15 cellular contexts compared by ENCODE assay signal in genomic region chrX:131626681-131627296, GRCh38.
DNase-seq lines count a peak whose midpoint lies in the region; ATAC-seq, FAIRE-seq and TF ChIP-seq lines count a peak whose summit lies in the region.
"Had no signal": no experiment of that assay in that cellular context is flagged by ENCODE, and none has a peak within 500 bp of the region (broad histone marks: within the 10 kb centered on the region; RNA-seq: fewer than 3 reads in every experiment).

No MANE protein-coding gene starts in this region.

- H2AFZ ChIP-seq in H9 (ENCODE audit: low read length), result no peak overlapping the region
- no peak overlapping the region for H2AFZ ChIP-seq in hepatocyte

- H3K4me1 ChIP-seq in A549, result no peaks in the 10 kb centered on the region
- no peaks in the 10 kb centered on the region for H3K4me1 ChIP-seq in H9 (ENCODE audit: insufficient read depth, low read length)
- H3K4me1 ChIP-seq in hepatocyte (ENCODE audit: insufficient read depth), result no peaks in the 10 kb centered on the region
- no peaks in the 10 kb centered on the region for H3K4me1 ChIP-seq in body of pancreas
- H3K4me1 ChIP-seq: SJCRH30 had no signal

- H2BK12ac ChIP-seq in H9 (ENCODE audit: insufficient read length, low read depth, low read length), result no peak overlapping the region

- no peak overlapping the region for H2BK20ac ChIP-seq in H9 (ENCODE audit: low read depth, low read length, poor library complexity, severe bottlenecking)

- no peaks in the 10 kb centered on the region for H3K9me3 Mint-ChIP-seq in H9
- H3K9me3 Mint-ChIP-seq: stimulated activated effector memory CD8-positive, alpha-beta T cell treated with anti-CD3 and anti-CD28 coated beads, Interleukin-12 subunit alpha, Interleukin-12 subunit beta, amount 100 ng/mL, for 72 hours had no signal

- no peak for TF ChIP-seq EP300 in A549 (IDR thresholded peaks at IDR 0.05)

- H4K8ac ChIP-seq in H9 (replicated peaks; ENCODE audit: insufficient read length, low read depth, low read length), result no peak overlapping the region

- no peak overlapping the region for H3K14ac ChIP-seq in H9 (ENCODE audit: insufficient read depth, low read length)

- no peak overlapping the region for H3K27ac Mint-ChIP-seq in H9
- H3K27ac Mint-ChIP-seq: stimulated activated effector memory CD8-positive, alpha-beta T cell treated with anti-CD3 and anti-CD28 coated beads, Interleukin-12 subunit alpha, Interleukin-12 subunit beta, amount 100 ng/mL, for 72 hours had no signal

- H3K23me2 ChIP-seq in H9 (ENCODE audit: insufficient read length, low read depth, low read length, poor library complexity, severe bottlenecking), result no peaks in the 10 kb centered on the region

- TF ChIP-seq RAD21 in A549 (conservative IDR thresholded peaks at IDR 0.05 in 1 of 2, IDR thresholded peaks at IDR 0.05 in 1 of 2), result peak; percentile 82 to 86

- no peaks in the 10 kb centered on the region for H4K20me1 ChIP-seq in H9 (ENCODE audit: control insufficient read depth, insufficient read depth, insufficient read length)
- no peaks in the 10 kb centered on the region for H4K20me1 ChIP-seq in hepatocyte (ENCODE audit: insufficient read depth, poor library complexity, severe bottlenecking)

- no peak overlapping the region for H3K9ac ChIP-seq in H9 (ENCODE audit: extremely low read depth, insufficient read length, low read length)

- TF ChIP-seq POLR2A in A549 (IDR thresholded peaks at IDR 0.05; ENCODE audit: low read length) (no peak), body of pancreas (IDR thresholded peaks at IDR 0.05) (no peak)

- H4K91ac ChIP-seq in H9 (ENCODE audit: insufficient read length, low read depth, low read length), result no peak overlapping the region

- H3K27ac ChIP-seq in A549, result no peak overlapping the region
- H3K27ac ChIP-seq in H9 (ENCODE audit: insufficient read length, low read depth, low read length), result no peak overlapping the region
- H3K27ac ChIP-seq in hepatocyte, result no peak overlapping the region
- H3K27ac ChIP-seq in body of pancreas, result no peak overlapping the region
- H3K27ac ChIP-seq: SJCRH30 had no signal

- intact Hi-C loops in body of pancreas (cut with DNase I) (no loop called here), posterior vena cava (cut with DNase I) (no loop called here)

- H4K5ac ChIP-seq in H9 (ENCODE audit: insufficient read length, low read depth, low read length), result no peak overlapping the region

- no peaks in the 10 kb centered on the region for H3K27me3 ChIP-seq in H9 (ENCODE audit: insufficient read depth, low read length)
- no peaks in the 10 kb centered on the region for H3K27me3 ChIP-seq in hepatocyte
- no peaks in the 10 kb centered on the region for H3K27me3 ChIP-seq in body of pancreas
- H3K27me3 ChIP-seq: SJCRH30 had no signal

- peaks cover 7% of the 10 kb centered on the region; the same call in 1 of the 2 replicates for H3K27me3 Mint-ChIP-seq in H9 (ENCODE audit: low read depth)

- no peak overlapping the region for H3K4ac ChIP-seq in H9 (ENCODE audit: low read depth, low read length)

- CTCF ChIA-PET in A549 (lab: Yijun Ruan, JAX), result interaction anchor here (0.6 to 3.0 kb wide), 18 partner anchors 9 to 714 kb away, joined by 3 to 20 read pairs (median 4); no protein-coding TSS in a partner anchor

- POLR2A ChIA-PET in A549 (lab: Yijun Ruan, JAX), result no interaction called here

- H3K4me2 ChIP-seq in A549 (no peak overlapping the region), H9 (ENCODE audit: insufficient read depth, insufficient read length, low read length) (no peak overlapping the region), hepatocyte (no peak overlapping the region)

- DNase-seq in A549 (ENCODE audit: low read depth in 1 of 2, low spot score in 1 of 2) (peak; percentile 15 to 48), H9 (no peak), RPMI7951 (ENCODE audit: low read depth) (peak; percentile 28), hepatocyte (ENCODE audit: low spot score) (peak; percentile 15), activated T-cell treated with anti-CD3 and anti-CD28 coated beads for 4 hours (no peak), body of pancreas (no peak), posterior vena cava (ENCODE audit: low spot score) (no peak)
- DNase-seq: activated CD4-positive, alpha-beta T cell treated with anti-CD3 and anti-CD28 coated beads for 4 hours; activated gamma-delta T cell treated with Interleukin-2 at 50 U/mL for 16 hours; left colon; SJCRH30 had no signal

- no peak overlapping the region for H3T11ph ChIP-seq in H9 (ENCODE audit: low read length)

- H3K9me2 ChIP-seq in hepatocyte (replicated peaks; ENCODE audit: insufficient read depth), result no peaks in the 10 kb centered on the region

- H3K79me1 ChIP-seq in H9 (ENCODE audit: insufficient read depth, low read depth, low read length, poor library complexity, severe bottlenecking), result no peaks in the 10 kb centered on the region

- H3K56ac ChIP-seq in H9 (ENCODE audit: insufficient read length, low read depth, low read length), result no peak overlapping the region

- peak; percentile 50 to 70; a peak in 3 of 6 replicates for ATAC-seq in A549
- no peak for ATAC-seq in GM21526 (IDR thresholded peaks at IDR 0.05; ENCODE audit: low FRiP score, unreplicated experiment)
- no peak for ATAC-seq in body of pancreas
- ATAC-seq: left colon; stimulated activated effector memory CD8-positive, alpha-beta T cell treated with anti-CD3 and anti-CD28 coated beads, Interleukin-12 subunit alpha, Interleukin-12 subunit beta, amount 100 ng/mL, for 72 hours had no signal

- no peak overlapping the region for H2BK120ac ChIP-seq in H9 (ENCODE audit: low read depth, low read length, poor library complexity, severe bottlenecking)

- no peak overlapping the region for H3K4me3 Mint-ChIP-seq in H9
- H3K4me3 Mint-ChIP-seq: stimulated activated effector memory CD8-positive, alpha-beta T cell treated with anti-CD3 and anti-CD28 coated beads, Interleukin-12 subunit alpha, Interleukin-12 subunit beta, amount 100 ng/mL, for 72 hours had no signal

- H2BK15ac ChIP-seq in H9 (ENCODE audit: low read depth, low read length), result no peak overlapping the region

- H3K9me3 ChIP-seq in A549 (no peaks in the 10 kb centered on the region; the same call in 2 of the 3 replicates), H9 (ENCODE audit: control insufficient read depth, low read depth, low read length) (no peaks in the 10 kb centered on the region), hepatocyte (ENCODE audit: low read depth) (no peaks in the 10 kb centered on the region), body of pancreas (no peaks in the 10 kb centered on the region)
- H3K9me3 ChIP-seq: SJCRH30 had no signal

- H3K79me2 ChIP-seq in H9 (ENCODE audit: insufficient read depth, low read length), result no peaks in the 10 kb centered on the region
- no peaks in the 10 kb centered on the region for H3K79me2 ChIP-seq in hepatocyte

- H3K36me3 Mint-ChIP-seq in H9 (ENCODE audit: insufficient read depth in 1 of 3, low read depth in 3 of 3), result no peaks in the 10 kb centered on the region
- H3K36me3 Mint-ChIP-seq: stimulated activated effector memory CD8-positive, alpha-beta T cell treated with anti-CD3 and anti-CD28 coated beads, Interleukin-12 subunit alpha, Interleukin-12 subunit beta, amount 100 ng/mL, for 72 hours had no signal

- H3K4me1 Mint-ChIP-seq in H9, result peaks cover 0 to 2% of the 10 kb centered on the region in 2 experiments; a peak in 1 of 4 replicates
- H3K4me1 Mint-ChIP-seq: stimulated activated effector memory CD8-positive, alpha-beta T cell treated with anti-CD3 and anti-CD28 coated beads, Interleukin-12 subunit alpha, Interleukin-12 subunit beta, amount 100 ng/mL, for 72 hours had no signal

- no peak overlapping the region for H2BK5ac ChIP-seq in H9 (ENCODE audit: insufficient read length, low read length)

- no peaks in the 10 kb centered on the region for H3K36me3 ChIP-seq in hepatocyte (replicated peaks; ENCODE audit: insufficient read depth, low read depth)
- H3K36me3 ChIP-seq in body of pancreas (replicated peaks in 1 of 2; ENCODE audit: insufficient read depth in 1 of 2, low read depth in 2 of 2), result no peaks in the 10 kb centered on the region
- H3K36me3 ChIP-seq: SJCRH30 had no signal

- TF ChIP-seq CTCF in A549 (IDR thresholded peaks at IDR 0.05) (peak; percentile 69), H9 (conservative IDR thresholded peaks at IDR 0.05) (peak; percentile 78), hepatocyte (IDR thresholded peaks at IDR 0.05; ENCODE audit: poor library complexity) (peak; percentile 50), body of pancreas (IDR thresholded peaks at IDR 0.05) (peak in 3 of 7 experiments; percentile 11 to 23 (median 23))

- no peak overlapping the region for H2AK5ac ChIP-seq in H9 (ENCODE audit: insufficient read length, low read length)

- FAIRE-seq in A549 (lab: Jason Lieb, UNC), result peak; percentile 89
- FAIRE-seq: frontal cortex, HTR-8/SVneo had no signal

- WGBS in A549 (ENCODE audit: missing lambda C conversion rate), result 4% methylated on average over 3 of the region's 3 CpGs
- no CpG with 5 or more reads among the region's 3 CpGs for WGBS in H9 (ENCODE audit: extremely low coverage, insufficient read length, low lambda C conversion rate)
- 51% methylated on average over 3 of the region's 3 CpGs for WGBS in hepatocyte (ENCODE audit: low lambda C conversion rate, missing lambda C conversion rate)
- 9% methylated on average over 3 of the region's 3 CpGs for WGBS in body of pancreas, 2 donors

- no peak overlapping the region for H3K18ac ChIP-seq in H9 (ENCODE audit: insufficient read length, low read depth, low read length)

- H3K4me3 ChIP-seq in A549 (no peak overlapping the region), hepatocyte (no peak overlapping the region), body of pancreas (no peak overlapping the region)
- H3K4me3 ChIP-seq: SJCRH30 had no signal

- H3K23ac ChIP-seq in H9 (ENCODE audit: insufficient read length, low read depth, low read length), result no peak overlapping the region

TF ChIP-seq in A549, 52 proteins besides CTCF, POLR2A, EP300 and RAD21:
- no peak for TF ChIP-seq EHF (CRISPR knock-in tag; IDR thresholded peaks at IDR 0.05)
- no peak for TF ChIP-seq POLR2AphosphoS2 (conservative IDR thresholded peaks at IDR 0.05; ENCODE audit: low read length)
- no peak for TF ChIP-seq ATOH8 (CRISPR knock-in tag; IDR thresholded peaks at IDR 0.05; ENCODE audit: low read depth)
- no peak for TF ChIP-seq BHLHE40 (IDR thresholded peaks at IDR 0.05; ENCODE audit: low read depth, low read length)
- peak; percentile 79 for TF ChIP-seq SMC3 (IDR thresholded peaks at IDR 0.05)
- no peak for TF ChIP-seq GATA3 (IDR thresholded peaks at IDR 0.05; ENCODE audit: borderline replicate concordance)
- no peak for TF ChIP-seq EHMT2 (IDR thresholded peaks at IDR 0.05; ENCODE audit: low read depth)
- TF ChIP-seq JUN (IDR thresholded peaks at IDR 0.05), result no peak

Comparison
In these comparisons a context has a peak if more than half of its experiments do, and no peak if none do; other contexts are left out.
1. ATAC-seq: peak in A549 (2 of 2); none in GM21526 (single experiment) and body of pancreas (single experiment).
2. DNase-seq: peak in A549 (2 of 2), RPMI7951 (single experiment) and hepatocyte (single experiment); none in H9 (single experiment), activated T-cell treated with anti-CD3 and anti-CD28 coated beads for 4 hours (single experiment), body of pancreas (0 of 4) and posterior vena cava (single experiment).